ENCODE assay signal across 31 cellular contexts in the genomic region with DNA sequence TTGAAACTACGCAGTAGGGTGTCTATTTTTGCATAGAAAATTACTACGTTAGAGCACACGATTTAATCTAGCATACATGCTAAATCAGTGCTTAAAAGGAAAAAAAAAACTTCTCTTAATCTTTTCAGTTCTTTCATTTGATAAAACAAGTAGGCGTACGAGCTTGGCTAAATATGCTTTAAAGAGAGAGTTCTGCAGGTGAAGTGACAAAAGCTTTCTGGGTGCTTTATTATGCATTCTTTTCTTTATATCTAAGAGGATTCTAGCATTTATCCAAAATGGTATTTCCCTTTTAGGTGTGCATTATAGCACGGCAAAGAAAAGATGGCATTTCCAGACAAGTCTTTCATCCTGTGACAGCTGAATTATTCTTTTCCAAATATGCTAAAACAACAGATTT.
"Had no signal": no experiment of that assay in that cellular context is flagged by ENCODE, and none has a peak within 500 bp of the region (broad histone marks: within the 10 kb centered on the region; RNA-seq: fewer than 3 reads in every experiment).

No MANE protein-coding gene starts in this region.

- H3K27ac Mint-ChIP-seq: immature natural killer cell; naive thymus-derived CD8-positive, alpha-beta T cell; nephron; progenitor cell of endocrine pancreas; stimulated activated naive B cell treated with anti-CD40 and anti-IgM and Interleukin-4, amounts not matched to agents 10 μg/mL and 1 μg/mL and 100 μg/mL, for 72 hours had no signal

- H3K4me2 ChIP-seq: hepatocyte had no signal

- H3K27ac ChIP-seq: heart right ventricle, hepatocyte, left lung, lower lobe of right lung, ovary, skin epidermis, stomach, suprapubic skin, thoracic aorta, tibial artery, upper lobe of right lung, uterus had no signal

- H3K27me3 Mint-ChIP-seq: naive thymus-derived CD8-positive, alpha-beta T cell; progenitor cell of endocrine pancreas; stimulated activated naive B cell treated with anti-CD40 and anti-IgM and Interleukin-4, amounts not matched to agents 10 μg/mL and 1 μg/mL and 100 μg/mL, for 72 hours had no signal

- H3K36me3 ChIP-seq: heart right ventricle, left lung, lower lobe of right lung, ovary, stomach, suprapubic skin, thoracic aorta, tibial artery, upper lobe of right lung, uterus had no signal

- H3K36me3 Mint-ChIP-seq: naive thymus-derived CD8-positive, alpha-beta T cell had no signal

- H3K4me1 ChIP-seq: heart right ventricle, left lung, lower lobe of right lung, stomach, suprapubic skin, tibial artery, upper lobe of right lung, uterus had no signal

- H3K4me3 Mint-ChIP-seq: immature natural killer cell; naive thymus-derived CD8-positive, alpha-beta T cell; nephron; neural crest cell; stimulated activated naive B cell treated with anti-CD40 and anti-IgM and Interleukin-4, amounts not matched to agents 10 μg/mL and 1 μg/mL and 100 μg/mL, for 72 hours had no signal

- H3K4me3 ChIP-seq: heart right ventricle, hepatocyte, left lung, lower lobe of right lung, ovary, skin epidermis, stomach, suprapubic skin, thoracic aorta, tibial artery, upper lobe of right lung, uterus had no signal

- H3K4me1 Mint-ChIP-seq: immature natural killer cell, nephron, neural crest cell had no signal

- ATAC-seq: heart right ventricle; left colon; left lung; lower lobe of right lung; naive thymus-derived CD8-positive, alpha-beta T cell; right cardiac atrium; sciatic nerve; stimulated activated naive B cell treated with anti-CD40 and anti-IgM and Interleukin-4, amounts not matched to agents 10 μg/mL and 1 μg/mL and 100 μg/mL, for 72 hours; stimulated activated naive CD8-positive, alpha-beta T cell treated with anti-CD3 and anti-CD28 coated beads, Interleukin-15, Interleukin-2, amounts not matched to agents 100 U/mL and 50 U/mL, for 24 hours; upper lobe of right lung had no signal

- DNase-seq: heart right ventricle; immature natural killer cell; kidney; left colon; left lung; lower lobe of right lung; mammary epithelial cell; mesenchymal stem cell; naive thymus-derived CD8-positive, alpha-beta T cell; ovary; retina; right cardiac atrium; stimulated activated CD4-positive, alpha-beta T cell treated with anti-CD3 and anti-CD28 coated beads, Interleukin-12 subunit alpha, Interleukin-12 subunit beta, amount 100 ng/mL, for 4 hours; stimulated activated CD4-positive, alpha-beta T cell treated with anti-CD3 and anti-CD28 coated beads, Interleukin-15, amount 100 ng/mL, for 24 hours; stimulated activated CD4-positive, alpha-beta T cell treated with anti-CD3 and anti-CD28 coated beads, Interleukin-2, amount 100 ng/mL, for 24 hours; stimulated activated CD4-positive, alpha-beta T cell treated with anti-CD3 and anti-CD28 coated beads, Interleukin-4, amount 100 ng/mL, for 1 hour; stimulated activated naive B cell treated with anti-CD40 and anti-IgM and Interleukin-4, amounts not matched to agents 10 μg/mL and 1 μg/mL and 100 μg/mL, for 72 hours; stimulated activated naive CD8-positive, alpha-beta T cell treated with anti-CD3 and anti-CD28 coated beads, Interleukin-15, Interleukin-2, amounts not matched to agents 100 U/mL and 50 U/mL, for 24 hours; stomach; tibial artery; trophoblast cell; upper lobe of right lung; uterus had no signal

- H3K9me3 ChIP-seq: heart right ventricle, left lung, lower lobe of right lung, ovary, stomach, suprapubic skin, thoracic aorta, tibial artery, upper lobe of right lung, uterus had no signal

- H2AFZ ChIP-seq: hepatocyte had no signal

- H3K27me3 ChIP-seq: heart right ventricle, hepatocyte, left lung, ovary, stomach, suprapubic skin, tibial artery, upper lobe of right lung, uterus had no signal

- H3K79me2 ChIP-seq: hepatocyte had no signal

- H3K9me3 Mint-ChIP-seq: nephron; neural crest cell; stimulated activated naive B cell treated with anti-CD40 and anti-IgM and Interleukin-4, amounts not matched to agents 10 μg/mL and 1 μg/mL and 100 μg/mL, for 72 hours had no signal
